8 cellular contexts compared by ENCODE assay signal in genomic region chr15:40115670-40116093, GRCh38. TPM values are rescaled to one million over a fixed set of nuclear protein-coding genes. Genes with fewer than 3 reads are reported as not detected.
DNase-seq lines count a peak whose midpoint lies in the region; ATAC-seq and TF ChIP-seq lines count a peak whose summit lies in the region.

No MANE protein-coding gene starts in this region.

- peak overlapping the region; percentile 45 for H2AFZ ChIP-seq in SU-DHL-6 (ENCODE audit: low read depth, low read length, severe bottlenecking)

- no peaks in the 10 kb centered on the region for H3K9me2 ChIP-seq in SU-DHL-6 (replicated peaks; ENCODE audit: insufficient read depth, low read length)

- H3K9me3 ChIP-seq in SU-DHL-6 (ENCODE audit: insufficient read depth, low read length) (no peaks in the 10 kb centered on the region), tibial artery (no peaks in the 10 kb centered on the region)

- peaks cover 11% of the 10 kb centered on the region; the same call in 1 of the 2 replicates for H3F3A ChIP-seq in SU-DHL-6 (ENCODE audit: insufficient read depth)

- H3K27me3 ChIP-seq in SU-DHL-6 (ENCODE audit: low read length), result no peaks in the 10 kb centered on the region
- peaks cover 0 to 19% of the 10 kb centered on the region in 2 donors for H3K27me3 ChIP-seq in tibial artery

- ATAC-seq in GM19438 (IDR thresholded peaks at IDR 0.05; ENCODE audit: low read depth, unreplicated experiment), result peak; percentile 88
- peak; percentile 94 for ATAC-seq in HG03354 (IDR thresholded peaks at IDR 0.05; ENCODE audit: poor library complexity, severe bottlenecking, unreplicated experiment)
- ATAC-seq in left cardiac atrium, result peak; percentile 34 to 54

- peak overlapping the region; percentile 58 for H3K4me2 ChIP-seq in SU-DHL-6 (ENCODE audit: low read depth, low read length, poor library complexity, severe bottlenecking)

- no peaks in the 10 kb centered on the region for H3K4me1 ChIP-seq in tibial artery

- no peaks in the 10 kb centered on the region for H3K36me3 ChIP-seq in SU-DHL-6 (ENCODE audit: low read length)
- H3K36me3 ChIP-seq in tibial artery, result no peaks in the 10 kb centered on the region

- DNase-seq in GDM1 (lab: John Stamatoyannopoulos, UW) (peak; percentile 9), left cardiac atrium (no peak), tibial artery (peak; percentile 56 to 75), NCI-H1048 (lab: John Stamatoyannopoulos, UW) (no peak), NCI-H524 treated with DMSO at 0.1 percent for 48 hours (lab: John Stamatoyannopoulos, UW) (no peak)

- H4K20me1 ChIP-seq in SU-DHL-6 (ENCODE audit: low read depth, low read length), result no peaks in the 10 kb centered on the region

- intact Hi-C loops in left cardiac atrium (cut with DNase I) (loop anchor here in 1 of 2 donors (10.0 kb wide), 1 partner anchor 149 kb away; no protein-coding TSS in a partner anchor), tibial artery (cut with DNase I; ENCODE audit: low total_unique reads) (no loop called here)

- H3K27ac ChIP-seq in SU-DHL-6 (ENCODE audit: low read depth, low read length) (peak overlapping the region; percentile 82), tibial artery (no peak overlapping the region)

- TF ChIP-seq CTCF in SU-DHL-6 (IDR thresholded peaks at IDR 0.05; ENCODE audit: insufficient read depth, low read length, poor library complexity, severe bottlenecking) (no peak), tibial artery (IDR thresholded peaks at IDR 0.05) (no peak)

- no peaks in the 10 kb centered on the region for H3K79me2 ChIP-seq in SU-DHL-6 (ENCODE audit: insufficient read depth, low read length)

- H3K4me3 ChIP-seq in SU-DHL-6 (ENCODE audit: insufficient read depth, low read length, poor library complexity, severe bottlenecking) (no peak overlapping the region), tibial artery (no peak overlapping the region)

- H3K9ac ChIP-seq in SU-DHL-6 (ENCODE audit: low read length), result peak overlapping the region; percentile 50

RNA-seq across cellular contexts. Expression of gene BMF, which starts 7.0 kb away (rescaled TPM):
- total RNA-seq in left cardiac atrium, result 1 to 10 TPM; 1.9 to 5.0 TPM

RNA-seq across cellular contexts. Expression of gene BUB1B, which starts 45.2 kb away (rescaled TPM):
- 1 to 10 TPM in 1 of 2 donors, under 1 TPM in 1; 0.71 to 1.3 TPM for total RNA-seq in left cardiac atrium

Comparison
In these comparisons a context has a peak if more than half of its experiments do, and no peak if none do; other contexts are left out.
1. DNase-seq: peak in GDM1 (single experiment) and tibial artery (2 of 2); none in left cardiac atrium (single experiment), NCI-H1048 (single experiment) and NCI-H524 treated with DMSO at 0.1 percent for 48 hours (single experiment).
2. ATAC-seq: peak in every context shown above with its lines; median percentile 94 in HG03354; 88 in GM19438; 44 in left cardiac atrium.